8 cellular contexts compared by ENCODE assay signal in genomic region chr10:114525368-114525949, GRCh38.
DNase-seq lines count a peak whose midpoint lies in the region; ATAC-seq and TF ChIP-seq lines count a peak whose summit lies in the region.

No MANE protein-coding gene starts in this region.

- CTCF ChIA-PET in Panc1 (lab: Charles Lee) = no interaction called here

- H3K27me3 ChIP-seq in Panc1 (ENCODE audit: control insufficient read depth, insufficient read depth, low read length) = no peaks in the 10 kb centered on the region

- H3K27me3 Mint-ChIP-seq in progenitor cell of endocrine pancreas = no peaks in the 10 kb centered on the region

- peaks cover 61% of the 10 kb centered on the region for H3K4me1 ChIP-seq in Panc1 (ENCODE audit: control insufficient read depth, insufficient read depth, low read length)

- TF ChIP-seq CTCF in GM12864 (IDR thresholded peaks at IDR 0.05; ENCODE audit: low read depth, low read length, missing control alignments) (no peak), Panc1 (IDR thresholded peaks at IDR 0.05) (no peak), epithelial cell of proximal tubule (conservative IDR thresholded peaks at IDR 0.05; ENCODE audit: low read depth, low read length) (no peak), progenitor cell of endocrine pancreas (IDR thresholded peaks at IDR 0.05; ENCODE audit: unreplicated experiment) (no peak)

- H3K27ac ChIP-seq in Panc1 (ENCODE audit: low read length) = peak overlapping the region; percentile 35; the same call in 1 of the 2 replicates

- intact Hi-C loops in Panc1 (cut with micrococcal nuclease; ENCODE audit: unreplicated experiment) = no loop called here

- H3K27ac Mint-ChIP-seq in progenitor cell of endocrine pancreas = peak overlapping the region; percentile 97

- H3K4me3 ChIP-seq in GM12864 (ENCODE audit: low read depth, low read length) (peak overlapping the region; percentile 65), Panc1 (ENCODE audit: low read depth in 2 of 2, low read length in 2 of 2) (no peak overlapping the region), epithelial cell of proximal tubule (ENCODE audit: low read depth, low read length) (peak overlapping the region; percentile 44)

- H3K4me1 Mint-ChIP-seq in progenitor cell of endocrine pancreas (ENCODE audit: low read depth) = peaks cover 43% of the 10 kb centered on the region

- POLR2A ChIA-PET in Panc1 (lab: Charles Lee) = interaction anchor here (0.7 kb wide), 1 partner anchor 147 kb away, joined by 3 read pairs; no protein-coding TSS in a partner anchor

- H3K9me3 ChIP-seq in Panc1 (ENCODE audit: control insufficient read depth, insufficient read depth, low read depth, low read length) = no peaks in the 10 kb centered on the region

- H3K36me3 ChIP-seq in Panc1 (ENCODE audit: control insufficient read depth, insufficient read depth, low read length) = peaks cover 4% of the 10 kb centered on the region; the same call in 1 of the 2 replicates

- H3K4me3 Mint-ChIP-seq in progenitor cell of endocrine pancreas (ENCODE audit: low read depth) = peak overlapping the region; percentile 79

- peaks cover under 1% of the 10 kb centered on the region for H3K36me3 Mint-ChIP-seq in progenitor cell of endocrine pancreas (ENCODE audit: insufficient read depth)

- no TSS peak for BruUV-seq in Panc1 (replicated peaks; lab: Mats Ljungman, UMichigan)

- H3K9me3 Mint-ChIP-seq in progenitor cell of endocrine pancreas (ENCODE audit: low read depth) = peaks cover 1% of the 10 kb centered on the region

- in situ Hi-C loops in Panc1 (cut with HindIII; ENCODE audit: low pct_unique_long_range_greater_than_20kb, low sequenced_read_pairs) = no loop called here

- ATAC-seq in Panc1 = no peak

- DNase-seq in GM12864 (ENCODE audit: low read depth) (no peak), Panc1 (ENCODE audit: low read depth, low spot score) (no peak), epithelial cell of proximal tubule (ENCODE audit: low read depth) (no peak), progenitor cell of endocrine pancreas (ENCODE audit: low spot score, unreplicated experiment) (no peak), HuH-7 (ENCODE audit: low spot score) (no peak), 8988T (no peak), NCI-H1436 (lab: John Stamatoyannopoulos, UW) (no peak), globus pallidus (ENCODE audit: low spot score) (no peak)

Comparison
In these comparisons a context has a peak if more than half of its experiments do, and no peak if none do; other contexts are left out.
1. H3K4me3 ChIP-seq: peak in GM12864 (single experiment) and epithelial cell of proximal tubule (single experiment); none in Panc1 (0 of 2).